In the genomic region with DNA sequence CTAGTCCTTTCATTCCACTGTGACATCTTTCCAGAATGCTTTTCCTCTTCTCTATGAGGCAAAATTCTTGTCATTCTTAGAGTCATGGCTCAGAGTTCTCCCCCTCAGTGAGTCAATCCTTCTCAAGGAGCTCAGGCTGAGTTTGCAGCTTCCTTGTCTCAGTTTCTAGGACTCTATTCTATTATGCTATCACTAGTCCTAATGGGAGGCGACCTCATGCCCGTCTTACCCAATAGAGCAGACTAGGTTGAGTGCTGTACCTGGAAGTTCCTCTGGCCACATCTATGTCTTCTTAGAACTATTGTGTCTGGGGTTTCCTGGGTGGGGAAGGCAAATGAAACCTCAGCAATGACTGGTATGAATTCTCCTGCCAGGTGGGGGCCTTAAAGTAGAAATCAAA, we compare ENCODE assay signal across 9 cellular contexts. TPM values are rescaled to one million over a fixed set of nuclear protein-coding genes. Genes with fewer than 3 reads are reported as not detected.
DNase-seq lines count a peak whose midpoint lies in the region; ATAC-seq and TF ChIP-seq lines count a peak whose summit lies in the region.
"Had no signal": no experiment of that assay in that cellular context is flagged by ENCODE, and none has a peak within 500 bp of the region (broad histone marks: within the 10 kb centered on the region; RNA-seq: fewer than 3 reads in every experiment).

No MANE protein-coding gene starts in this region.

- no peaks in the 10 kb centered on the region for H3K9me3 Mint-ChIP-seq in activated CD4-positive, alpha-beta T cell treated with anti-CD3 and anti-CD28 coated beads for 36 hours (ENCODE audit: low read depth)

- no peak overlapping the region for H3K4me3 Mint-ChIP-seq in activated CD4-positive, alpha-beta T cell treated with anti-CD3 and anti-CD28 coated beads for 36 hours

- intact Hi-C loops in activated CD4-positive, alpha-beta T cell treated with anti-CD3 and anti-CD28 coated beads for 36 hours (cut with DNase I, micrococcal nuclease) = loop anchor here (2.0 to 5.0 kb wide), 3 partner anchors 17 to 517 kb away; no protein-coding TSS in a partner anchor
- intact Hi-C loops in thyroid gland (cut with DNase I) = no loop called here
- intact Hi-C loops in left ventricle myocardium inferior (cut with micrococcal nuclease) = no loop called here

- no peaks in the 10 kb centered on the region for H3K36me3 ChIP-seq in thyroid gland
- H3K36me3 ChIP-seq in left ventricle myocardium inferior = no peaks in the 10 kb centered on the region
- H3K36me3 ChIP-seq: BE2C had no signal

- no peaks in the 10 kb centered on the region for H3K9me3 ChIP-seq in thyroid gland
- H3K9me3 ChIP-seq in left ventricle myocardium inferior (replicated peaks) = no peaks in the 10 kb centered on the region
- H3K9me3 ChIP-seq: BE2C had no signal

- peak overlapping the region; percentile 85 for H3K27ac Mint-ChIP-seq in activated CD4-positive, alpha-beta T cell treated with anti-CD3 and anti-CD28 coated beads for 36 hours

- peak overlapping the region in 2 of 3 donors; percentile 40 to 53 for H3K27ac ChIP-seq in thyroid gland
- no peak overlapping the region for H3K27ac ChIP-seq in left ventricle myocardium inferior (replicated peaks)

- WGBS in thyroid gland, 2 donors = 81 to 85% methylated on average over 2 of the region's 2 CpGs

- no peaks in the 10 kb centered on the region for H3K36me3 Mint-ChIP-seq in activated CD4-positive, alpha-beta T cell treated with anti-CD3 and anti-CD28 coated beads for 36 hours (ENCODE audit: low read depth)

- peaks cover 25 to 52% of the 10 kb centered on the region in 2 donors for H3K4me1 ChIP-seq in thyroid gland
- peaks cover 24% of the 10 kb centered on the region for H3K4me1 ChIP-seq in left ventricle myocardium inferior
- H3K4me1 ChIP-seq: BE2C had no signal

- TF ChIP-seq POLR2A in thyroid gland (IDR thresholded peaks at IDR 0.05) = no peak

- H3K4me1 Mint-ChIP-seq in activated CD4-positive, alpha-beta T cell treated with anti-CD3 and anti-CD28 coated beads for 36 hours = peaks cover 50% of the 10 kb centered on the region

- peak; percentile 83 for ATAC-seq in activated CD4-positive, alpha-beta T cell treated with anti-CD3 and anti-CD28 coated beads for 36 hours
- no peak for ATAC-seq in GM21619 (IDR thresholded peaks at IDR 0.05; ENCODE audit: unreplicated experiment)

- H3K27me3 Mint-ChIP-seq in activated CD4-positive, alpha-beta T cell treated with anti-CD3 and anti-CD28 coated beads for 36 hours = no peaks in the 10 kb centered on the region

- TF ChIP-seq CTCF in thyroid gland (IDR thresholded peaks at IDR 0.05) = no peak
- TF ChIP-seq CTCF in left ventricle myocardium inferior (IDR thresholded peaks at IDR 0.05; ENCODE audit: borderline replicate concordance) = no peak

- POLR2A ChIA-PET in activated CD4-positive, alpha-beta T cell treated with anti-CD3 and anti-CD28 coated beads for 36 hours (lab: Charles Lee) = interaction anchor here (0.6 kb wide), 1 partner anchor 62 kb away, joined by 3 read pairs; no protein-coding TSS in a partner anchor

- DNase-seq in activated CD4-positive, alpha-beta T cell treated with anti-CD3 and anti-CD28 coated beads for 36 hours = peak; percentile 60
- no peak for DNase-seq in activated CD4-positive, alpha-beta T cell treated with anti-CD3 and anti-CD28 coated beads for 1 hour
- peak; percentile 38 for DNase-seq in activated T-cell treated with anti-CD3 and anti-CD28 coated beads, Interleukin-2, amount 50 U/mL, for 1 hour
- DNase-seq in hepatic stellate cell (ENCODE audit: low spot score) (peak; percentile 81), thyroid gland (no peak), left ventricle myocardium inferior (no peak)
- no peak for DNase-seq in effector CD8-positive, alpha-beta T cell (lab: John Stamatoyannopoulos, UW)
- DNase-seq: BE2C had no signal

- no peak overlapping the region for H3K4me3 ChIP-seq in thyroid gland (replicated peaks in 1 of 3)
- H3K4me3 ChIP-seq in left ventricle myocardium inferior = no peak overlapping the region

- no peaks in the 10 kb centered on the region for H3K27me3 ChIP-seq in thyroid gland
- H3K27me3 ChIP-seq in left ventricle myocardium inferior (ENCODE audit: low read depth) = no peaks in the 10 kb centered on the region
- H3K27me3 ChIP-seq: BE2C had no signal

- CTCF ChIA-PET in activated CD4-positive, alpha-beta T cell treated with anti-CD3 and anti-CD28 coated beads for 36 hours (lab: Charles Lee) = interaction anchor here (1.0 to 3.1 kb wide), 5 partner anchors 8 to 502 kb away, joined by 3 to 17 read pairs (median 4); a partner anchor contains a TSS

RNA-seq across cellular contexts. Expression of a gene that starts 51.5 kb away (rescaled TPM):
- 10 to 100 TPM; 62.2 to 79.9 TPM for total RNA-seq in activated CD4-positive, alpha-beta T cell treated with anti-CD3 and anti-CD28 coated beads for 36 hours
- total RNA-seq in thyroid gland (10 to 100 TPM; 15.6 to 32.2 (median 20.0) TPM), left ventricle myocardium inferior (6.4 TPM)

RNA-seq across cellular contexts. Expression of a gene that starts 57.6 kb away (rescaled TPM):
- 100 to 1,000 TPM; 375 to 515 TPM for total RNA-seq in activated CD4-positive, alpha-beta T cell treated with anti-CD3 and anti-CD28 coated beads for 36 hours
- total RNA-seq in thyroid gland (100 to 1,000 TPM; 366 to 865 (median 581) TPM), left ventricle myocardium inferior (1,743 TPM)

Comparison
In these comparisons a context has a peak if more than half of its experiments do, and no peak if none do; other contexts are left out.
1. DNase-seq: peak in activated CD4-positive, alpha-beta T cell treated with anti-CD3 and anti-CD28 coated beads for 36 hours (single experiment), activated T-cell treated with anti-CD3 and anti-CD28 coated beads, Interleukin-2, amount 50 U/mL, for 1 hour (single experiment) and hepatic stellate cell (single experiment); none in activated CD4-positive, alpha-beta T cell treated with anti-CD3 and anti-CD28 coated beads for 1 hour (single experiment), thyroid gland (0 of 2), effector CD8-positive, alpha-beta T cell (single experiment) and left ventricle myocardium inferior (single experiment).
2. intact Hi-C loops: an anchor here in activated CD4-positive, alpha-beta T cell treated with anti-CD3 and anti-CD28 coated beads for 36 hours (2.0 to 5.0 kb wide); none called in thyroid gland and left ventricle myocardium inferior.